In genomic region chr9:96935401-96935800, GRCh38 we compare ENCODE assay signal across 6 cellular contexts. TPM values are rescaled to one million over a fixed set of nuclear protein-coding genes. Genes with fewer than 3 reads are reported as not detected.
"Had no signal": no experiment of that assay in that cellular context is flagged by ENCODE, and none has a peak within 500 bp of the region (broad histone marks: within the 10 kb centered on the region; RNA-seq: fewer than 3 reads in every experiment).

No MANE protein-coding gene starts in this region.

RNA-seq across cellular contexts. Expression of gene NUTM2G, which starts 6.8 kb away (rescaled TPM):
- total RNA-seq: HepG2, HT1080, IMR-90, LHCN-M2, MCF 10A, PC-3 had no signal
- polyA plus RNA-seq: HepG2, IMR-90 had no signal
